Comparison of ENCODE assay signal across 23 cellular contexts in the genomic region with DNA sequence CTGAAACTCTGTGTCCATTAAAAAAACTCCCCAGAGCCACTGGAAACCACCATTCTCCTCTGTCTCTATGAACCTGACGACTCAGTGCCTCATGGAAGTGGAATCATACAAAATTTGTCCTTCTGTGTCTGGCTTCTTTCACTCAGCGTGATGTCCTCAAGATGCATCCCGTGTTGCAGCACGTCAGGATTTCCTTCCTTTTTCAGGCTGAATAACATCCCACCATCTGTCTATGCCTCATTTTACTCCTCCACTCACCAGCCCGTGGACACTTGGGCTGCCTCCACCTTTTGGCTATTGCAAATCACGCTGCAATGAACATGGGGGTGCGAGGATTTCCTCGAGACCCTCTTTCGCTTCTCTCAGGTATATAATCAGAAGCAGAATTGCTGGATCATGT. TPM values are rescaled to one million over a fixed set of nuclear protein-coding genes. Genes with fewer than 3 reads are reported as not detected.
"Had no signal": no experiment of that assay in that cellular context is flagged by ENCODE, and none has a peak within 500 bp of the region (broad histone marks: within the 10 kb centered on the region; RNA-seq: fewer than 3 reads in every experiment).

No MANE protein-coding gene starts in this region.

- FAIRE-seq: colon, endometrium, frontal cortex, islet of Langerhans, pancreas had no signal

- H3K27me3 ChIP-seq: neural progenitor cell, pancreas, right lobe of liver, tibial nerve had no signal

- H3K4me1 Mint-ChIP-seq: neural progenitor cell had no signal

- H3K36me3 ChIP-seq: heart right ventricle, neural progenitor cell, pancreas, prostate gland, right lobe of liver, tibial nerve had no signal

- H3K4me1 ChIP-seq: pancreas, prostate gland, right lobe of liver had no signal

- ATAC-seq: esophagus mucosa; heart right ventricle; left lobe of liver; natural killer cell treated with Interleukin-12 subunit alpha and Interleukin-12 subunit beta and Interleukin-15 and Interleukin-18, amount 100 ng/mL, for 72 hours; pancreas; right lobe of liver; stimulated activated effector memory CD8-positive, alpha-beta T cell treated with anti-CD3 and anti-CD28 coated beads, Interleukin-12 subunit alpha, Interleukin-12 subunit beta, amount 100 ng/mL, for 72 hours had no signal

- H3K4me2 ChIP-seq: neural progenitor cell had no signal

- H3K27ac ChIP-seq: heart right ventricle, neural progenitor cell, pancreas, prostate gland, right lobe of liver, tibial nerve had no signal

- H3K27ac Mint-ChIP-seq: mesothelial cell of epicardium; natural killer cell treated with Interleukin-12 subunit alpha and Interleukin-12 subunit beta and Interleukin-15 and Interleukin-18, amount 100 ng/mL, for 72 hours; neural progenitor cell; stimulated activated effector memory CD8-positive, alpha-beta T cell treated with anti-CD3 and anti-CD28 coated beads, Interleukin-12 subunit alpha, Interleukin-12 subunit beta, amount 100 ng/mL, for 72 hours; stimulated activated naive CD8-positive, alpha-beta T cell treated with anti-CD3 and anti-CD28 coated beads, Interleukin-15, Interleukin-2, amounts not matched to agents 100 ng/mL and 50 ng/mL, for 24 hours had no signal

- H3K9ac ChIP-seq: neural progenitor cell had no signal

- H3K4me3 Mint-ChIP-seq: mesothelial cell of epicardium; natural killer cell treated with Interleukin-12 subunit alpha and Interleukin-12 subunit beta and Interleukin-15 and Interleukin-18, amount 100 ng/mL, for 72 hours; neural progenitor cell; stimulated activated effector memory CD8-positive, alpha-beta T cell treated with anti-CD3 and anti-CD28 coated beads, Interleukin-12 subunit alpha, Interleukin-12 subunit beta, amount 100 ng/mL, for 72 hours; stimulated activated naive CD8-positive, alpha-beta T cell treated with anti-CD3 and anti-CD28 coated beads, Interleukin-15, Interleukin-2, amounts not matched to agents 100 ng/mL and 50 ng/mL, for 24 hours had no signal

- DNase-seq: effector memory CD4-positive, alpha-beta T cell; heart right ventricle; nucleus accumbens; right lobe of liver; stimulated activated CD4-positive, alpha-beta T cell treated with anti-CD3 and anti-CD28 coated beads, Interleukin-4, amount 100 ng/mL, for 1 hour; stimulated activated CD8-positive, alpha-beta memory T cell treated with anti-CD3 and anti-CD28 coated beads, Interleukin-4, amount 100 ng/mL, for 48 hours had no signal

- H3K9me3 ChIP-seq: heart right ventricle, pancreas, prostate gland, right lobe of liver, tibial nerve had no signal

- H3K9me3 Mint-ChIP-seq: mesothelial cell of epicardium; natural killer cell treated with Interleukin-12 subunit alpha and Interleukin-12 subunit beta and Interleukin-15 and Interleukin-18, amount 100 ng/mL, for 72 hours; neural progenitor cell; stimulated activated effector memory CD8-positive, alpha-beta T cell treated with anti-CD3 and anti-CD28 coated beads, Interleukin-12 subunit alpha, Interleukin-12 subunit beta, amount 100 ng/mL, for 72 hours; stimulated activated naive CD8-positive, alpha-beta T cell treated with anti-CD3 and anti-CD28 coated beads, Interleukin-15, Interleukin-2, amounts not matched to agents 100 ng/mL and 50 ng/mL, for 24 hours had no signal

- H3K36me3 Mint-ChIP-seq: mesothelial cell of epicardium; natural killer cell treated with Interleukin-12 subunit alpha and Interleukin-12 subunit beta and Interleukin-15 and Interleukin-18, amount 100 ng/mL, for 72 hours; neural progenitor cell; stimulated activated effector memory CD8-positive, alpha-beta T cell treated with anti-CD3 and anti-CD28 coated beads, Interleukin-12 subunit alpha, Interleukin-12 subunit beta, amount 100 ng/mL, for 72 hours had no signal

- H3K4me3 ChIP-seq: heart right ventricle, neural progenitor cell, pancreas, prostate gland, right lobe of liver, tibial nerve had no signal

RNA-seq across cellular contexts. Expression of a gene that starts 12.7 kb away (rescaled TPM):
- total RNA-seq: natural killer cell treated with Interleukin-12 subunit alpha and Interleukin-12 subunit beta and Interleukin-15 and Interleukin-18, amount 100 ng/mL, for 72 hours had no signal

RNA-seq across cellular contexts. Expression of a gene that starts 44.4 kb away (rescaled TPM):
- total RNA-seq: fibroblast of lung; left lobe of liver; mesothelial cell of epicardium; mucosa of gallbladder; natural killer cell treated with Interleukin-12 subunit alpha and Interleukin-12 subunit beta and Interleukin-15 and Interleukin-18, amount 100 ng/mL, for 72 hours; pancreas; prostate gland; right lobe of liver; tibial nerve; ureter had no signal
- polyA plus RNA-seq: fibroblast of lung, heart right ventricle, pancreas had no signal
